ENCODE assay signal across 14 cellular contexts in genomic region chr19:16268676-16269319, GRCh38. TPM values are rescaled to one million over a fixed set of nuclear protein-coding genes. Genes with fewer than 3 reads are reported as not detected.
A peak's percentile ranks its signal among the peaks of the same experiment; 100 is the strongest.
DNase-seq lines count a peak whose midpoint lies in the region; ATAC-seq, FAIRE-seq and TF ChIP-seq lines count a peak whose summit lies in the region.
"Had no signal": no experiment of that assay in that cellular context is flagged by ENCODE, and none has a peak within 500 bp of the region (broad histone marks: within the 10 kb centered on the region; RNA-seq: fewer than 3 reads in every experiment).

No MANE protein-coding gene starts in this region.

- H3K79me2 ChIP-seq in neural progenitor cell (ENCODE audit: low read depth): no peaks in the 10 kb centered on the region

- H3K9ac ChIP-seq in kidney (ENCODE audit: low read length in 2 of 2) (no peak overlapping the region), neural progenitor cell (no peak overlapping the region)

- DNase-seq in activated CD8-positive, alpha-beta memory T cell treated with anti-CD3 and anti-CD28 coated beads for 4 hours (ENCODE audit: low read depth in 2 of 2): peak; percentile 27 to 44
- no peak for DNase-seq in activated CD8-positive, alpha-beta memory T cell treated with anti-CD3 and anti-CD28 coated beads, Interleukin-2, amount 10 ng/mL, durations not matched to agents 7 days and 5 days
- DNase-seq in activated T-helper 9 cell treated with anti-CD3 and anti-CD28 coated beads, Interleukin-2, amount 50 U/mL, for 16 hours (ENCODE audit: low read depth): peak; percentile 24
- DNase-seq in kidney: peak; percentile 71
- no peak for DNase-seq in esophagus muscularis mucosa (ENCODE audit: extremely low spot score)
- DNase-seq in NCI-H2081 treated with DMSO at 0.1 percent for 48 hours (lab: John Stamatoyannopoulos, UW): no peak
- no peak for DNase-seq in neural progenitor cell (ENCODE audit: low spot score)
- DNase-seq: brain microvascular endothelial cell, left lung, NCI-H2029 treated with DMSO at 0.1 percent for 48 hours, psoas muscle had no signal

- 82% methylated on average over 16 of the region's 17 CpGs for WGBS in esophagus muscularis mucosa

- no peak for TF ChIP-seq CTCF in kidney (IDR thresholded peaks at IDR 0.05; ENCODE audit: borderline replicate concordance, extremely low read depth, insufficient read depth)
- no peak for TF ChIP-seq CTCF in esophagus muscularis mucosa (IDR thresholded peaks at IDR 0.05)
- TF ChIP-seq CTCF in neural progenitor cell (IDR thresholded peaks at IDR 0.05): no peak

- H3K36me3 ChIP-seq in kidney (ENCODE audit: control insufficient read depth in 1 of 2, insufficient read depth in 2 of 2, low read length in 2 of 2) (no peaks in the 10 kb centered on the region), esophagus muscularis mucosa (no peaks in the 10 kb centered on the region), neural progenitor cell (no peaks in the 10 kb centered on the region)
- H3K36me3 ChIP-seq: brain microvascular endothelial cell, left lung had no signal

- no peak for ATAC-seq in activated CD8-positive, alpha-beta memory T cell treated with anti-CD3 and anti-CD28 coated beads, Interleukin-2, amount 10 ng/mL, durations not matched to agents 7 days and 5 days
- ATAC-seq in stimulated activated memory B cell treated with anti-CD40 and anti-IgM and Interleukin-4, amounts not matched to agents 10 μg/mL and 1 μg/mL and 100 μg/mL, for 72 hours: no peak
- ATAC-seq: left lung, psoas muscle, Right ventricle myocardium inferior had no signal

- no peak overlapping the region for H2AFZ ChIP-seq in neural progenitor cell (replicated peaks)

- peaks cover 5% of the 10 kb centered on the region for H3K36me3 Mint-ChIP-seq in activated CD8-positive, alpha-beta memory T cell treated with anti-CD3 and anti-CD28 coated beads, Interleukin-2, amount 10 ng/mL, durations not matched to agents 7 days and 5 days
- no peaks in the 10 kb centered on the region for H3K36me3 Mint-ChIP-seq in stimulated activated memory B cell treated with anti-CD40 and anti-IgM and Interleukin-4, amounts not matched to agents 10 μg/mL and 1 μg/mL and 100 μg/mL, for 72 hours
- H3K36me3 Mint-ChIP-seq in neural progenitor cell: no peaks in the 10 kb centered on the region

- no peak for TF ChIP-seq POLR2A in esophagus muscularis mucosa (IDR thresholded peaks at IDR 0.05; ENCODE audit: low read depth)

- H3K27ac Mint-ChIP-seq in activated CD8-positive, alpha-beta memory T cell treated with anti-CD3 and anti-CD28 coated beads, Interleukin-2, amount 10 ng/mL, durations not matched to agents 7 days and 5 days: no peak overlapping the region
- H3K27ac Mint-ChIP-seq in stimulated activated memory B cell treated with anti-CD40 and anti-IgM and Interleukin-4, amounts not matched to agents 10 μg/mL and 1 μg/mL and 100 μg/mL, for 72 hours: peak overlapping the region; percentile 73
- no peak overlapping the region for H3K27ac Mint-ChIP-seq in neural progenitor cell

- H3K4me2 ChIP-seq in neural progenitor cell: no peak overlapping the region

- H3K9me3 Mint-ChIP-seq in activated CD8-positive, alpha-beta memory T cell treated with anti-CD3 and anti-CD28 coated beads, Interleukin-2, amount 10 ng/mL, durations not matched to agents 7 days and 5 days (ENCODE audit: low read depth): no peaks in the 10 kb centered on the region
- H3K9me3 Mint-ChIP-seq in stimulated activated memory B cell treated with anti-CD40 and anti-IgM and Interleukin-4, amounts not matched to agents 10 μg/mL and 1 μg/mL and 100 μg/mL, for 72 hours: no peaks in the 10 kb centered on the region
- H3K9me3 Mint-ChIP-seq in neural progenitor cell: no peaks in the 10 kb centered on the region

- H3K27ac ChIP-seq in kidney (ENCODE audit: low read depth in 2 of 2, low read length in 2 of 2): no peak overlapping the region
- no peak overlapping the region for H3K27ac ChIP-seq in esophagus muscularis mucosa (replicated peaks in 1 of 4)
- no peak overlapping the region for H3K27ac ChIP-seq in neural progenitor cell
- H3K27ac ChIP-seq: brain microvascular endothelial cell, left lung, psoas muscle had no signal

- no peak overlapping the region for H3K4me3 ChIP-seq in kidney (ENCODE audit: low read length in 2 of 2)
- H3K4me3 ChIP-seq in esophagus muscularis mucosa: no peak overlapping the region
- no peak overlapping the region for H3K4me3 ChIP-seq in neural progenitor cell
- H3K4me3 ChIP-seq: left lung, psoas muscle had no signal

- CTCF ChIA-PET in activated CD8-positive, alpha-beta memory T cell treated with anti-CD3 and anti-CD28 coated beads, Interleukin-2, amount 10 ng/mL, durations not matched to agents 7 days and 5 days (lab: Charles Lee): interaction anchor here (0.9 to 1.5 kb wide), 6 partner anchors 11 to 227 kb away, joined by 3 to 7 read pairs (median 4); no protein-coding TSS in a partner anchor

- intact Hi-C loops in kidney (cut with DNase I) (no loop called here), esophagus muscularis mucosa (cut with DNase I) (no loop called here)

- H4K20me1 ChIP-seq in neural progenitor cell (ENCODE audit: low read depth): no peaks in the 10 kb centered on the region

- no peak for FAIRE-seq in kidney (lab: Jason Lieb, UNC)
- FAIRE-seq: G401.6 had no signal

- peaks cover 0 to 2% of the 10 kb centered on the region in 2 donors for H3K4me1 ChIP-seq in kidney (ENCODE audit: control insufficient read depth in 1 of 2, insufficient read depth in 1 of 2, low read depth in 1 of 2, low read length in 2 of 2)
- peaks cover 7 to 26% (median 20%) of the 10 kb centered on the region in 4 donors for H3K4me1 ChIP-seq in esophagus muscularis mucosa
- H3K4me1 ChIP-seq in neural progenitor cell: no peaks in the 10 kb centered on the region

- no peaks in the 10 kb centered on the region for H3F3A ChIP-seq in neural progenitor cell (ENCODE audit: low read depth)

- no peak for TF ChIP-seq EP300 in esophagus muscularis mucosa (IDR thresholded peaks at IDR 0.05)

- no peak overlapping the region for H3K4me3 Mint-ChIP-seq in activated CD8-positive, alpha-beta memory T cell treated with anti-CD3 and anti-CD28 coated beads, Interleukin-2, amount 10 ng/mL, durations not matched to agents 7 days and 5 days
- H3K4me3 Mint-ChIP-seq in stimulated activated memory B cell treated with anti-CD40 and anti-IgM and Interleukin-4, amounts not matched to agents 10 μg/mL and 1 μg/mL and 100 μg/mL, for 72 hours: no peak overlapping the region
- H3K4me3 Mint-ChIP-seq in neural progenitor cell: no peak overlapping the region

- H3K9me3 ChIP-seq in kidney (ENCODE audit: control insufficient read depth in 1 of 2, low read length in 2 of 2): no peaks in the 10 kb centered on the region
- H3K9me3 ChIP-seq in esophagus muscularis mucosa: no peaks in the 10 kb centered on the region
- no peaks in the 10 kb centered on the region for H3K9me3 ChIP-seq in neural progenitor cell (ENCODE audit: low read depth)
- H3K9me3 ChIP-seq: left lung, psoas muscle had no signal

- no peaks in the 10 kb centered on the region for H3K27me3 ChIP-seq in esophagus muscularis mucosa
- H3K27me3 ChIP-seq in neural progenitor cell: no peaks in the 10 kb centered on the region
- H3K27me3 ChIP-seq: brain microvascular endothelial cell, left lung had no signal

- peaks cover 40% of the 10 kb centered on the region for H3K4me1 Mint-ChIP-seq in activated CD8-positive, alpha-beta memory T cell treated with anti-CD3 and anti-CD28 coated beads, Interleukin-2, amount 10 ng/mL, durations not matched to agents 7 days and 5 days
- H3K4me1 Mint-ChIP-seq in stimulated activated memory B cell treated with anti-CD40 and anti-IgM and Interleukin-4, amounts not matched to agents 10 μg/mL and 1 μg/mL and 100 μg/mL, for 72 hours: peaks cover 25% of the 10 kb centered on the region
- peaks cover 10% of the 10 kb centered on the region for H3K4me1 Mint-ChIP-seq in neural progenitor cell

- H3K27me3 Mint-ChIP-seq in activated CD8-positive, alpha-beta memory T cell treated with anti-CD3 and anti-CD28 coated beads, Interleukin-2, amount 10 ng/mL, durations not matched to agents 7 days and 5 days: peaks cover 33% of the 10 kb centered on the region
- H3K27me3 Mint-ChIP-seq in stimulated activated memory B cell treated with anti-CD40 and anti-IgM and Interleukin-4, amounts not matched to agents 10 μg/mL and 1 μg/mL and 100 μg/mL, for 72 hours: no peaks in the 10 kb centered on the region
- peaks cover 5% of the 10 kb centered on the region for H3K27me3 Mint-ChIP-seq in neural progenitor cell (ENCODE audit: insufficient read depth, low read depth)

RNA-seq across cellular contexts. Expression of gene KLF2, which starts 55.8 kb away (rescaled TPM):
- total RNA-seq in activated CD8-positive, alpha-beta memory T cell treated with anti-CD3 and anti-CD28 coated beads, Interleukin-2, amount 10 ng/mL, durations not matched to agents 7 days and 5 days: 100 to 1,000 TPM in 1 of 2 experiments, 10 to 100 TPM in 1; 62.1 to 124 TPM
- total RNA-seq in kidney: 131 TPM
- polyA plus RNA-seq in kidney (ENCODE audit: insufficient read depth, low read depth, low replicate concordance): 114 TPM
- total RNA-seq in esophagus muscularis mucosa: 10 to 100 TPM; 64.9 to 74.1 (median 68.5) TPM
- not detected in 2 replicates for total RNA-seq in neural progenitor cell (ENCODE audit: low replicate concordance)

Comparison
In these comparisons a context has a peak if more than half of its experiments do, and no peak if none do; other contexts are left out.
1. DNase-seq: peak in activated CD8-positive, alpha-beta memory T cell treated with anti-CD3 and anti-CD28 coated beads for 4 hours (2 of 2), activated T-helper 9 cell treated with anti-CD3 and anti-CD28 coated beads, Interleukin-2, amount 50 U/mL, for 16 hours (single experiment) and kidney (single experiment); none in activated CD8-positive, alpha-beta memory T cell treated with anti-CD3 and anti-CD28 coated beads, Interleukin-2, amount 10 ng/mL, durations not matched to agents 7 days and 5 days (single experiment), esophagus muscularis mucosa (single experiment), NCI-H2081 treated with DMSO at 0.1 percent for 48 hours (single experiment) and neural progenitor cell (single experiment).
2. RNA of gene KLF2, which starts 55.8 kb away (total RNA-seq): 131 TPM in kidney (single experiment), 62.1 to 124 TPM in activated CD8-positive, alpha-beta memory T cell treated with anti-CD3 and anti-CD28 coated beads, Interleukin-2, amount 10 ng/mL, durations not matched to agents 7 days and 5 days and 64.9 to 74.1 TPM in esophagus muscularis mucosa; not detected in neural progenitor cell; every median in the first group is over 10 times any median in the second.